1 cellular context compared by ENCODE assay signal in genomic region chr15:94265009-94265408, GRCh38.
TF ChIP-seq lines count a peak whose summit lies in the region.

No MANE protein-coding gene starts in this region.

TF ChIP-seq in HepG2, 621 proteins besides CTCF, POLR2A, EP300 and RAD21:
- TF ChIP-seq IRF1 (CRISPR knock-in tag; IDR thresholded peaks at IDR 0.05; ENCODE audit: low read depth) = no peak
- TF ChIP-seq SRF (IDR thresholded peaks at IDR 0.05; ENCODE audit: low read depth, low read length) = no peak
- TF ChIP-seq PRMT3 (CRISPR knock-in tag; IDR thresholded peaks at IDR 0.05; ENCODE audit: borderline replicate concordance, low read depth) = no peak
- peak; percentile 26; the same call in 1 of the 2 replicates for TF ChIP-seq HNF4A (CRISPR knock-in tag; IDR thresholded peaks at IDR 0.05)
